32 cellular contexts compared by ENCODE assay signal in the genomic region with DNA sequence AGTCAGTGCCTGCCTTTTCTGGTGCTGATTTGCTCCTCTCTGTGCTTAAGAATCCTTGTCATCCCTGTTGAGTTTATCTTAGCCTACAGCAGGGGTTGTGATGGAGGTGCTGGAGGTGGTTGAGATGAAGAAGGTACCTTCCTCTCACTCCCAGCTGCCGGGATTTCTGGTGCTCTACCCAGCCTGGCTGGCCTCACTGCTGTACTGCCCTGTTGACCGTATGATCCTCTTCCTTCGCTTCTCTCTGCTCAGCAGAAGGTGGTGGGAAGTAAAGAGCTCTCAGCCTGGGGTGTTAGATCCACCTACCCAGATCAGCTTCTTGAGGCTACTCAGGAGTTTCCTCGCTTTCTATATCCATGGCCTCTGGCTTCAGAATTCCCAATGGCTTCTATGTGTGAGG.
"Had no signal": no experiment of that assay in that cellular context is flagged by ENCODE, and none has a peak within 500 bp of the region (broad histone marks: within the 10 kb centered on the region; RNA-seq: fewer than 3 reads in every experiment).

No MANE protein-coding gene starts in this region.

- H3K4me3 ChIP-seq: cardiac muscle cell, Peyer's patch, SJSA1 had no signal

- H3K9me3 ChIP-seq: Peyer's patch, SJSA1, SK-N-SH had no signal

- H3K36me3 ChIP-seq: brain microvascular endothelial cell, cardiac muscle cell, Peyer's patch, SJSA1 had no signal

- H3K9ac ChIP-seq: KMS-11, SK-N-SH had no signal

- H3K4me2 ChIP-seq: KMS-11, SK-N-SH had no signal

- H3K4me1 ChIP-seq: Peyer's patch had no signal

- H3K27ac ChIP-seq: brain microvascular endothelial cell, cardiac muscle cell, KMS-11, Peyer's patch, SJSA1 had no signal

- ATAC-seq: activated CD4-positive, alpha-beta T cell treated with anti-CD3 and anti-CD28 coated beads for 36 hours; activated CD4-positive, CD25-positive, alpha-beta regulatory T cell treated with anti-CD3 and anti-CD28 coated beads, Interleukin-2, amount 50 U/mL, for 24 hours; activated CD8-positive, alpha-beta T cell treated with anti-CD3 and anti-CD28 coated beads, Interleukin-2, amount 10 ng/mL, durations not matched to agents 7 days and 5 days; PC-3; WTC11 had no signal

- H3K27me3 ChIP-seq: brain microvascular endothelial cell, cardiac muscle cell, Peyer's patch, SJSA1 had no signal

- DNase-seq: activated CD4-positive, alpha-beta T cell treated with anti-CD3 and anti-CD28 coated beads for 36 hours; activated CD4-positive, alpha-beta T cell treated with anti-CD3 and anti-CD28 coated beads, Interleukin-2, amount 10 ng/mL, durations not matched to agents 7 days and 5 days; activated CD4-positive, alpha-beta T cell treated with anti-CD3 and anti-CD28 coated beads, Interleukin-2, amount 50 U/mL, for 48 hours; activated CD8-positive, alpha-beta T cell treated with anti-CD3 and anti-CD28 coated beads, Interleukin-2, amount 10 ng/mL, durations not matched to agents 7 days and 5 days; activated naive CD4-positive, alpha-beta T cell; activated naive CD4-positive, alpha-beta T cell treated with anti-CD3 and anti-CD28 coated beads, Interleukin-2, amount 50 U/mL, for 16 hours; activated naive CD8-positive, alpha-beta T cell treated with anti-CD3 and anti-CD28 coated beads for 36 hours; activated T-cell treated with anti-CD3 and anti-CD28 coated beads, Interleukin-2, amount 50 U/mL, for 24 hours; amniotic stem cell; aorta; brain microvascular endothelial cell; MM.1S; NCI-H1048; NCI-H1436 treated with DMSO at 0.1 percent for 48 hours; NCI-H1694 treated with DMSO at 0.1 percent for 48 hours; NCI-H2029 treated with DMSO at 0.1 percent for 48 hours; NCI-H2107; NCI-H2171; NCI-H510A; NCI-H526; NCI-H748 treated with DMSO at 0.1 percent for 48 hours; NK-92 treated with Interleukin-12 subunit alpha and Interleukin-12 subunit beta, amount 100 ng/mL, for 24 hours; PC-3; Peyer's patch; RPMI8226; SHP77 treated with DMSO at 0.1 percent for 48 hours; SK-N-SH had no signal
